14 cellular contexts compared by ENCODE assay signal in the genomic region with DNA sequence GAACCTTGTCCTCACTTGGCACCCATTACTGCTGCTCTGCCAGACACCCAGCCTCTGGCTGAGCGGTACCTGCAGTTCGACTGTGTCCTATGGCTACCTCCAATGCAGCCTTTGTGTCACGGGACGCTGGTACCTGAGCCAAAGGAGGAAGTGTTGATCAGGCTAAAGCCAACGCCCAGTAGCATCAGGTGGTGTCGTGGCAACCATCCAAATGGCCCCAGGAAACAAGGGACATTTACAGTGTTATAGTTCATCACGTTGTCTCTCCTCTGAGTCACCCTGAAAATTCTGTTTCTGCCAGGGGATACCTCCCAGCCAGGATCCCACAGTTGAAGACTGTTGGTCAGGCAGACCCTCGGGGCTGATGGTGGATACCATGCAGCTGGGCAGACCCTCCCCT. TPM values are rescaled to one million over a fixed set of nuclear protein-coding genes. Genes with fewer than 3 reads are reported as not detected.
A peak's percentile ranks its signal among the peaks of the same experiment; 100 is the strongest.
DNase-seq lines count a peak whose midpoint lies in the region; ATAC-seq, FAIRE-seq and TF ChIP-seq lines count a peak whose summit lies in the region.
"Had no signal": no experiment of that assay in that cellular context is flagged by ENCODE, and none has a peak within 500 bp of the region (broad histone marks: within the 10 kb centered on the region; RNA-seq: fewer than 3 reads in every experiment).

No MANE protein-coding gene starts in this region.

- POLR2A ChIA-PET in HepG2 (lab: Yijun Ruan, JAX) = no interaction called here

- H3K9ac ChIP-seq in liver (ENCODE audit: low read depth in 1 of 2, low read length in 2 of 2) (no peak overlapping the region), HepG2 (ENCODE audit: insufficient read depth, low read depth, low read length) (no peak overlapping the region)
- H3K9ac ChIP-seq: parathyroid adenoma had no signal

- H3K27me3 ChIP-seq in liver (ENCODE audit: control insufficient read depth in 4 of 4, insufficient read depth in 4 of 4, low read length in 3 of 4) (no peaks in the 10 kb centered on the region), HepG2 (ENCODE audit: control insufficient read depth in 1 of 2, insufficient read depth in 2 of 2, low read length in 2 of 2) (no peaks in the 10 kb centered on the region)

- TF ChIP-seq POLR2A in HepG2 (IDR thresholded peaks at IDR 0.05; ENCODE audit: insufficient read depth in 1 of 2, low read depth in 2 of 2, low read length in 2 of 2) = no peak
- TF ChIP-seq POLR2A in lower leg skin (IDR thresholded peaks at IDR 0.05) = no peak

- TF ChIP-seq EP300 in HepG2 (IDR thresholded peaks at IDR 0.05; ENCODE audit: low read depth in 2 of 2, low read length in 2 of 2) = no peak
- no peak for TF ChIP-seq EP300 in HepG2 (CRISPR knock-in tag; IDR thresholded peaks at IDR 0.05; ENCODE audit: borderline replicate concordance)

- H3K27ac Mint-ChIP-seq in T-helper 17 cell = peak overlapping the region; percentile 77
- H3K27ac Mint-ChIP-seq: activated T-helper 2 cell treated with anti-CD3 and anti-CD28 coated beads, Interferon-gamma antibody, Interleukin-2, Interleukin-4, amounts not matched to agents 10 μg/mL and 5 μg/mL and 100 μg/mL, durations not matched to agents 14 hours and 24 hours and 36 hours had no signal

- H3K36me3 Mint-ChIP-seq in T-helper 17 cell (ENCODE audit: low read depth) = peaks cover 3% of the 10 kb centered on the region

- no peak for TF ChIP-seq CTCF in liver (IDR thresholded peaks at IDR 0.05; ENCODE audit: low read depth, low read length, missing input control)
- TF ChIP-seq CTCF in HepG2 (CRISPR knock-in tag; IDR thresholded peaks at IDR 0.05) = no peak
- no peak for TF ChIP-seq CTCF in lower leg skin (IDR thresholded peaks at IDR 0.05)

- H3K4me3 Mint-ChIP-seq in T-helper 17 cell = no peak overlapping the region

- H3K4me1 ChIP-seq in liver (ENCODE audit: control insufficient read depth in 4 of 4, insufficient read depth in 4 of 4, low read length in 3 of 4) (peaks cover 7 to 30% (median 16%) of the 10 kb centered on the region in 4 donors), HepG2 (ENCODE audit: insufficient read depth, low read length) (peaks cover 66% of the 10 kb centered on the region)

- no peak overlapping the region for H3K4me2 ChIP-seq in HepG2 (ENCODE audit: low read depth, low read length)

- no peak for DNase-seq in HepG2 (ENCODE audit: low spot score)
- no peak for DNase-seq in T-helper 17 cell
- DNase-seq in lower leg skin (ENCODE audit: low spot score in 2 of 2) = peak; percentile 47 to 92
- no peak for DNase-seq in D341Med (ENCODE audit: low spot score)
- DNase-seq in NCI-H82 treated with DMSO at 0.1 percent for 48 hours (lab: John Stamatoyannopoulos, UW; ENCODE audit: unreplicated experiment) = no peak
- DNase-seq in NCI-H446 treated with DMSO at 0.1 percent for 48 hours (lab: John Stamatoyannopoulos, UW) = no peak
- DNase-seq in OCI-M2 (lab: John Stamatoyannopoulos, UW; ENCODE audit: unreplicated experiment) = no peak
- DNase-seq: activated CD4-positive, alpha-beta T cell treated with anti-CD3 and anti-CD28 coated beads, Interleukin-2, amount 50 U/mL, for 4 hours; amygdala; NCI-H1930 had no signal

- TF ChIP-seq RAD21 in liver (IDR thresholded peaks at IDR 0.05) (peak in 1 of 2 donors; percentile 15), HepG2 (CRISPR knock-in tag; IDR thresholded peaks at IDR 0.05) (no peak)

- no peaks in the 10 kb centered on the region for H3K9me3 ChIP-seq in liver (ENCODE audit: control insufficient read depth in 4 of 4, low read length in 3 of 4)
- no peaks in the 10 kb centered on the region for H3K9me3 ChIP-seq in HepG2 (ENCODE audit: low read length)
- no peaks in the 10 kb centered on the region for H3K9me3 ChIP-seq in T-helper 17 cell (ENCODE audit: control insufficient read depth, low read length, poor library complexity, severe bottlenecking)

- BruUV-seq in HepG2 (replicated peaks; lab: Mats Ljungman, UMichigan) = no TSS peak

- peaks cover 80% of the 10 kb centered on the region for H3K79me2 ChIP-seq in HepG2 (ENCODE audit: insufficient read depth, low read length)

- H3K4me3 ChIP-seq in liver (ENCODE audit: low read depth in 1 of 3, low read length in 3 of 3) (no peak overlapping the region), HepG2 (replicated peaks in 1 of 3; ENCODE audit: insufficient read depth in 1 of 3, low read depth in 2 of 3, low read length in 3 of 3) (no peak overlapping the region), lower leg skin (ENCODE audit: low read depth, poor library complexity, severe bottlenecking) (no peak overlapping the region)

- in situ Hi-C loops in HepG2 (cut with HindIII; ENCODE audit: extremely low pct_ligation_motif_present, low pct_unique_long_range_greater_than_20kb) = no loop called here

- H3K4me1 Mint-ChIP-seq in T-helper 17 cell = peaks cover 3% of the 10 kb centered on the region

- H4K20me1 ChIP-seq in HepG2 (ENCODE audit: insufficient read depth, low read length) = peaks cover 23% of the 10 kb centered on the region; the same call in 1 of the 2 replicates

- ATAC-seq in HepG2 = no peak
- ATAC-seq in T-helper 17 cell = no peak

- CTCF ChIA-PET in HepG2 (lab: Yijun Ruan, JAX; ENCODE audit: low intra/inter-chr PET ratio, low total read pairs) = no interaction called here

- 30% methylated on average over 8 of the region's 8 CpGs for WGBS in liver
- WGBS in HepG2 (ENCODE audit: low lambda C conversion rate) = 89% methylated on average over 6 of the region's 8 CpGs
- WGBS in lower leg skin, 2 donors = 59 to 79% methylated on average over 8 of the region's 8 CpGs

- intact Hi-C loops in HepG2 (cut with micrococcal nuclease; ENCODE audit: unreplicated experiment) = no loop called here
- intact Hi-C loops in lower leg skin (cut with DNase I; ENCODE audit: low total_unique reads) = no loop called here

- no peak for FAIRE-seq in HepG2 (lab: Jason Lieb, UNC)
- FAIRE-seq: TTC549 had no signal

- peaks cover 12% of the 10 kb centered on the region for H3K27me3 Mint-ChIP-seq in T-helper 17 cell

- H3K27ac ChIP-seq in liver (ENCODE audit: low read depth in 1 of 2, low read length in 2 of 2) (peak overlapping the region; percentile 64 to 73), HepG2 (ENCODE audit: extremely low read length, insufficient read depth, low read length) (no peak overlapping the region)
- H3K27ac ChIP-seq: parathyroid adenoma had no signal

- no peak overlapping the region for H2AFZ ChIP-seq in HepG2 (ENCODE audit: low read length)
- H2AFZ ChIP-seq: parathyroid adenoma had no signal

- H3K36me3 ChIP-seq in liver (ENCODE audit: control insufficient read depth in 4 of 4, insufficient read depth in 3 of 4, low read depth in 1 of 4, low read length in 3 of 4) (no peaks in the 10 kb centered on the region), HepG2 (replicated peaks in 1 of 2; ENCODE audit: control insufficient read depth in 1 of 2, insufficient read depth in 2 of 2, low read length in 2 of 2) (peaks cover 2 to 23% of the 10 kb centered on the region in 2 experiments; a peak in 4 of 5 replicates)

RNA-seq across cellular contexts. Expression of gene RHPN2, which starts 10.1 kb away (rescaled TPM):
- total RNA-seq in liver (10 to 100 TPM in 1 of 2 donors, 1 to 10 TPM in 1; 7.6 to 31.5 TPM), HepG2 (2016; rRNA removed; fragmentation: Illumina TruSeq; extraction: Trizol) (20.3 and 21.6 TPM in 2 replicates), T-helper 17 cell (not detected), lower leg skin (10 to 100 TPM in 3 of 4 donors, 1 to 10 TPM in 1; 4.0 to 25.7 (median 19.9) TPM)
- polyA plus RNA-seq in liver (10 to 100 TPM in 1 of 2 donors, 1 to 10 TPM in 1; 9.2 to 10.5 TPM), HepG2 (2011; rRNA removed) (46.6 and 48.0 TPM in 2 replicates)
- total RNA-seq in HepG2 (2016; cell fraction: cytosol; rRNA removed; fragmentation: Illumina TruSeq; extraction: Trizol; ENCODE audit: low read depth) = 2.9 and 3.0 TPM in 2 replicates
- total RNA-seq in HepG2 (2016; cell fraction: insoluble cytoplasmic fraction; rRNA removed; fragmentation: Illumina TruSeq; extraction: Trizol) = 17.5 and 20.5 TPM in 2 replicates
- 6.8 and 7.0 TPM in 2 replicates for total RNA-seq in HepG2 (2016; cell fraction: membrane; rRNA removed; fragmentation: Illumina TruSeq; extraction: Trizol)
- 12.4 and 14.1 TPM in 2 replicates for total RNA-seq in HepG2 (2016; cell fraction: nucleus; rRNA removed; fragmentation: Illumina TruSeq; extraction: Trizol)
- polyA plus RNA-seq in HepG2 (2011; cell fraction: cytosol; rRNA removed) = 45.4 and 46.7 TPM in 2 replicates
- 28.4 and 30.4 TPM in 2 replicates for polyA plus RNA-seq in HepG2 (2011; cell fraction: nucleus; rRNA removed)
- polyA plus RNA-seq in HepG2 (2012) = 35.2 and 42.3 TPM in 2 replicates
- 0.79 and 0.82 TPM in 2 replicates for polyA plus RNA-seq in HepG2 (2016; cell fraction: cytosol; fragmentation: Illumina TruSeq; extraction: Trizol; ENCODE audit: low read depth)
- polyA plus RNA-seq in HepG2 (2016; cell fraction: insoluble cytoplasmic fraction; fragmentation: Illumina TruSeq; extraction: Trizol; ENCODE audit: low read depth) = 20.4 and 24.3 TPM in 2 replicates
- 2.7 and 3.3 TPM in 2 replicates for polyA plus RNA-seq in HepG2 (2016; cell fraction: membrane; fragmentation: Illumina TruSeq; extraction: Trizol; ENCODE audit: low read depth)
- 17.9 and 19.2 TPM in 2 replicates for polyA plus RNA-seq in HepG2 (2016; cell fraction: nucleus; fragmentation: Illumina TruSeq; extraction: Trizol; ENCODE audit: insufficient read depth, low read depth)
- polyA minus RNA-seq in HepG2 (2011; rRNA and poly(A)+ RNA removed; ENCODE audit: low replicate concordance) = 40.5 and 85.7 TPM in 2 replicates
- 49.3 and 53.6 TPM in 2 replicates for polyA minus RNA-seq in HepG2 (2011; cell fraction: cytosol; rRNA and poly(A)+ RNA removed)
- 29.4 and 36.8 TPM in 2 replicates for polyA minus RNA-seq in HepG2 (2011; cell fraction: nucleus; rRNA and poly(A)+ RNA removed)

RNA-seq across cellular contexts. Expression of gene GPATCH1, which starts 26.4 kb away (rescaled TPM):
- 1 to 10 TPM; 4.1 to 5.2 TPM for total RNA-seq in liver
- polyA plus RNA-seq in liver = 1 to 10 TPM; 2.5 to 3.1 TPM
- total RNA-seq in HepG2 (2016; rRNA removed; fragmentation: Illumina TruSeq; extraction: Trizol) = 6.8 and 8.8 TPM in 2 replicates
- 3.5 and 3.6 TPM in 2 replicates for total RNA-seq in HepG2 (2016; cell fraction: cytosol; rRNA removed; fragmentation: Illumina TruSeq; extraction: Trizol; ENCODE audit: low read depth)
- total RNA-seq in HepG2 (2016; cell fraction: insoluble cytoplasmic fraction; rRNA removed; fragmentation: Illumina TruSeq; extraction: Trizol) = 6.7 and 8.0 TPM in 2 replicates
- 3.0 and 3.3 TPM in 2 replicates for total RNA-seq in HepG2 (2016; cell fraction: membrane; rRNA removed; fragmentation: Illumina TruSeq; extraction: Trizol)
- total RNA-seq in HepG2 (2016; cell fraction: nucleus; rRNA removed; fragmentation: Illumina TruSeq; extraction: Trizol) = 8.0 and 9.4 TPM in 2 replicates
- 6.4 and 6.9 TPM in 2 replicates for polyA plus RNA-seq in HepG2 (2011; rRNA removed)
- polyA plus RNA-seq in HepG2 (2011; cell fraction: cytosol; rRNA removed) = 4.7 and 4.9 TPM in 2 replicates
- polyA plus RNA-seq in HepG2 (2011; cell fraction: nucleus; rRNA removed) = 6.1 and 8.1 TPM in 2 replicates
- polyA plus RNA-seq in HepG2 (2012) = 5.3 and 5.8 TPM in 2 replicates
- 0.41 and 0.49 TPM in 2 replicates for polyA plus RNA-seq in HepG2 (2016; cell fraction: cytosol; fragmentation: Illumina TruSeq; extraction: Trizol; ENCODE audit: low read depth)
- 9.9 and 11.1 TPM in 2 replicates for polyA plus RNA-seq in HepG2 (2016; cell fraction: insoluble cytoplasmic fraction; fragmentation: Illumina TruSeq; extraction: Trizol; ENCODE audit: low read depth)
- 1.2 and 1.4 TPM in 2 replicates for polyA plus RNA-seq in HepG2 (2016; cell fraction: membrane; fragmentation: Illumina TruSeq; extraction: Trizol; ENCODE audit: low read depth)
- 12.3 and 13.0 TPM in 2 replicates for polyA plus RNA-seq in HepG2 (2016; cell fraction: nucleus; fragmentation: Illumina TruSeq; extraction: Trizol; ENCODE audit: insufficient read depth, low read depth)
- 8.9 and 26.0 TPM in 2 replicates for polyA minus RNA-seq in HepG2 (2011; rRNA and poly(A)+ RNA removed; ENCODE audit: low replicate concordance)
- 4.7 and 6.5 TPM in 2 replicates for polyA minus RNA-seq in HepG2 (2011; cell fraction: cytosol; rRNA and poly(A)+ RNA removed)
- 10.9 and 12.7 TPM in 2 replicates for polyA minus RNA-seq in HepG2 (2011; cell fraction: nucleus; rRNA and poly(A)+ RNA removed)
- total RNA-seq in T-helper 17 cell = 1 to 10 TPM; 8.8 to 9.0 TPM
- total RNA-seq in lower leg skin = 10 to 100 TPM in 1 of 4 donors, 1 to 10 TPM in 3; 7.0 to 14.6 (median 8.7) TPM

Comparison
In these comparisons a context has a peak if more than half of its experiments do, and no peak if none do; other contexts are left out.
1. DNase-seq: peak in lower leg skin (2 of 2); none in HepG2 (single experiment), T-helper 17 cell (0 of 3), D341Med (single experiment), NCI-H82 treated with DMSO at 0.1 percent for 48 hours (single experiment), NCI-H446 treated with DMSO at 0.1 percent for 48 hours (single experiment) and OCI-M2 (single experiment).